ENCODE assay signal across 10 cellular contexts in genomic region chr9:84271887-84272556, GRCh38.
DNase-seq lines count a peak whose midpoint lies in the region; ATAC-seq lines count a peak whose summit lies in the region.
"Had no signal": no experiment of that assay in that cellular context is flagged by ENCODE, and none has a peak within 500 bp of the region (broad histone marks: within the 10 kb centered on the region; RNA-seq: fewer than 3 reads in every experiment).

No MANE protein-coding gene starts in this region.

- no peak overlapping the region for H3K4me2 ChIP-seq in neuronal stem cell (ENCODE audit: insufficient read depth, low read length, poor library complexity, severe bottlenecking)

- no peak overlapping the region for H2BK15ac ChIP-seq in neuronal stem cell (ENCODE audit: low read length)

- H2AK5ac ChIP-seq in neuronal stem cell (ENCODE audit: low read depth, low read length), result no peak overlapping the region

- H2BK5ac ChIP-seq in neuronal stem cell (ENCODE audit: low read length), result no peak overlapping the region

- H3K79me1 ChIP-seq in neuronal stem cell (ENCODE audit: low read depth, low read length), result no peaks in the 10 kb centered on the region

- no peak overlapping the region for H3K23ac ChIP-seq in neuronal stem cell (ENCODE audit: low read depth, low read length, poor library complexity)

- H2AFZ ChIP-seq in neuronal stem cell (ENCODE audit: low read length), result peak overlapping the region; percentile 81

- H2BK120ac ChIP-seq in neuronal stem cell (ENCODE audit: low read depth, low read length), result no peak overlapping the region

- no peaks in the 10 kb centered on the region for H3K36me3 ChIP-seq in neuronal stem cell (replicated peaks in 1 of 2; ENCODE audit: control insufficient read depth in 2 of 2, insufficient read depth in 2 of 2, low read length in 2 of 2)

- ATAC-seq in GM21381 (IDR thresholded peaks at IDR 0.05; ENCODE audit: unreplicated experiment) (no peak), GM18520 (IDR thresholded peaks at IDR 0.05; ENCODE audit: unreplicated experiment) (no peak), HG03159 (IDR thresholded peaks at IDR 0.05; ENCODE audit: unreplicated experiment) (no peak)

- H4K91ac ChIP-seq in neuronal stem cell (ENCODE audit: low read depth, low read length, poor library complexity), result no peak overlapping the region

- H3K9ac ChIP-seq in neuronal stem cell (ENCODE audit: low read depth, low read length, poor library complexity), result no peak overlapping the region

- peaks cover 5 to 6% of the 10 kb centered on the region in 2 donors for H3K4me1 ChIP-seq in neuronal stem cell (ENCODE audit: control insufficient read depth in 2 of 2, insufficient read depth in 1 of 2, low read depth in 1 of 2, low read length in 2 of 2)

- no CpG with 5 or more reads among the region's 21 CpGs for WGBS in neuronal stem cell (ENCODE audit: extremely low coverage in 2 of 2, insufficient read length in 2 of 2, insufficient replicate concordance in 1 of 2), 2 donors

- no peak overlapping the region for H4K8ac ChIP-seq in neuronal stem cell (ENCODE audit: low read depth, low read length)

- no peak overlapping the region for H3K27ac ChIP-seq in neuronal stem cell (replicated peaks; ENCODE audit: low read length)

- no peaks in the 10 kb centered on the region for H3K9me3 ChIP-seq in neuronal stem cell (replicated peaks in 1 of 2; ENCODE audit: control insufficient read depth in 2 of 2, insufficient read depth in 1 of 2, low read depth in 1 of 2, low read length in 2 of 2)

- no peak overlapping the region for H3K18ac ChIP-seq in neuronal stem cell (ENCODE audit: low read length)

- no peak overlapping the region for H3K14ac ChIP-seq in neuronal stem cell (ENCODE audit: low read length)

- H3K27me3 ChIP-seq in neuronal stem cell (ENCODE audit: control insufficient read depth in 3 of 3, insufficient read depth in 3 of 3, low read depth in 1 of 3, low read length in 3 of 3), result peaks cover 0 to 26% (median 2%) of the 10 kb centered on the region in 3 experiments

- DNase-seq in EL, result peak; percentile 17
- peak; percentile 12 to 65 for DNase-seq in NCI-H524 (lab: John Stamatoyannopoulos, UW)
- DNase-seq in fibroblast of gingiva (ENCODE audit: low read depth), result peak; percentile 33
- DNase-seq in neuronal stem cell (ENCODE audit: low spot score), result no peak
- no peak for DNase-seq in A172 (ENCODE audit: low spot score)
- DNase-seq: KG1, SHP77 treated with DMSO at 0.1 percent for 48 hours had no signal

- H3K4ac ChIP-seq in neuronal stem cell (ENCODE audit: low read length), result no peak overlapping the region

- H2BK12ac ChIP-seq in neuronal stem cell (ENCODE audit: low read length), result no peak overlapping the region

- H3K4me3 ChIP-seq in neuronal stem cell (ENCODE audit: low read length in 2 of 2), result peak overlapping the region; percentile 2 to 14

Comparison
In these comparisons a context has a peak if more than half of its experiments do, and no peak if none do; other contexts are left out.
1. DNase-seq: peak in EL (single experiment), NCI-H524 (2 of 2) and fibroblast of gingiva (single experiment); none in neuronal stem cell (single experiment) and A172 (single experiment).